ENCODE assay signal across 8 cellular contexts in genomic region chrX:49838374-49838773, GRCh38. TPM values are rescaled to one million over a fixed set of nuclear protein-coding genes. Genes with fewer than 3 reads are reported as not detected.
DNase-seq lines count a peak whose midpoint lies in the region; ATAC-seq and TF ChIP-seq lines count a peak whose summit lies in the region.

No MANE protein-coding gene starts in this region.

- POLR2A ChIA-PET in RWPE1 (lab: Yijun Ruan, JAX; ENCODE audit: low non-redundant PET): no interaction called here

- no peak overlapping the region for H3K4me3 ChIP-seq in heart right ventricle

- intact Hi-C loops in heart right ventricle (cut with DNase I) (no loop called here), Right ventricle myocardium inferior (cut with DNase I) (no loop called here)

- no peaks in the 10 kb centered on the region for H3K36me3 ChIP-seq in heart right ventricle

- H3K27me3 ChIP-seq in heart right ventricle (peaks cover 0 to 47% (median 0%) of the 10 kb centered on the region in 7 donors), foreskin keratinocyte (no peaks in the 10 kb centered on the region)

- no peaks in the 10 kb centered on the region for H3K9me3 ChIP-seq in heart right ventricle

- H3K4me1 ChIP-seq in heart right ventricle (no peaks in the 10 kb centered on the region), foreskin keratinocyte (no peaks in the 10 kb centered on the region)

- CTCF ChIA-PET in RWPE1 (lab: Yijun Ruan, JAX): interaction anchor here (0.7 to 0.8 kb wide), 3 partner anchors 40 to 648 kb away, joined by 3 to 6 read pairs (median 3); partner anchors contain the start of gene USP27X

- TF ChIP-seq CTCF in heart right ventricle (IDR thresholded peaks at IDR 0.05): peak; percentile 16 to 62 (median 47)
- TF ChIP-seq CTCF in RWPE1 (conservative IDR thresholded peaks at IDR 0.05; ENCODE audit: low read depth): peak; percentile 67
- peak; percentile 57 for TF ChIP-seq CTCF in foreskin keratinocyte (conservative IDR thresholded peaks at IDR 0.05)
- TF ChIP-seq CTCF in omental fat pad (IDR thresholded peaks at IDR 0.05): peak in 1 of 3 donors; percentile 22

- H3K27ac ChIP-seq in heart right ventricle: no peak overlapping the region
- no peak overlapping the region for H3K27ac ChIP-seq in RWPE1
- H3K27ac ChIP-seq in foreskin keratinocyte: no peak overlapping the region

- DNase-seq in heart right ventricle: no peak
- DNase-seq in Right ventricle myocardium inferior (ENCODE audit: missing footprints): no peak
- DNase-seq in RWPE1 (ENCODE audit: low spot score): peak; percentile 19
- DNase-seq in foreskin keratinocyte: peak in 1 of 2 donors; percentile 3
- peak; percentile 28 for DNase-seq in superior temporal gyrus (ENCODE audit: extremely low spot score)
- no peak for DNase-seq in omental fat pad (ENCODE audit: low spot score)

- WGBS in heart right ventricle, 2 donors: 19 to 20% methylated on average over 8 of the region's 8 CpGs

- ATAC-seq in heart right ventricle (no peak), Right ventricle myocardium inferior (no peak), HG03108 (IDR thresholded peaks at IDR 0.05; ENCODE audit: unreplicated experiment) (peak; percentile 62), foreskin keratinocyte (peak; percentile 53), omental fat pad (ENCODE audit: low FRiP score) (no peak), HG02973 (IDR thresholded peaks at IDR 0.05; ENCODE audit: unreplicated experiment) (no peak)

RNA-seq across cellular contexts. Expression of gene PAGE4, which starts 9.3 kb away (rescaled TPM):
- total RNA-seq in heart right ventricle (not detected), Right ventricle myocardium inferior (not detected), foreskin keratinocyte (not detected in 2 replicates), omental fat pad (not detected)
- polyA plus RNA-seq in heart right ventricle (not detected), foreskin keratinocyte (not detected in 2 replicates)

RNA-seq across cellular contexts. Expression of gene USP27X, which starts 40.9 kb away (rescaled TPM):
- total RNA-seq in heart right ventricle (1 to 10 TPM; 1.8 to 2.9 (median 2.0) TPM), Right ventricle myocardium inferior (1.8 TPM), foreskin keratinocyte (2.8 and 2.9 TPM in 2 replicates), omental fat pad (1 to 10 TPM; 1.6 to 2.8 (median 2.3) TPM)
- polyA plus RNA-seq in heart right ventricle (1 to 10 TPM in 1 of 2 donors, under 1 TPM in 1; 0.95 to 1.7 TPM), foreskin keratinocyte (1.9 and 2.4 TPM in 2 replicates)

Comparison
In these comparisons a context has a peak if more than half of its experiments do, and no peak if none do; other contexts are left out.
1. ATAC-seq: peak in HG03108 (single experiment) and foreskin keratinocyte (single experiment); none in heart right ventricle (0 of 8), Right ventricle myocardium inferior (single experiment), omental fat pad (single experiment) and HG02973 (single experiment).
2. DNase-seq: peak in RWPE1 (single experiment) and superior temporal gyrus (single experiment); none in heart right ventricle (0 of 2), Right ventricle myocardium inferior (single experiment) and omental fat pad (single experiment).